In the genomic region with DNA sequence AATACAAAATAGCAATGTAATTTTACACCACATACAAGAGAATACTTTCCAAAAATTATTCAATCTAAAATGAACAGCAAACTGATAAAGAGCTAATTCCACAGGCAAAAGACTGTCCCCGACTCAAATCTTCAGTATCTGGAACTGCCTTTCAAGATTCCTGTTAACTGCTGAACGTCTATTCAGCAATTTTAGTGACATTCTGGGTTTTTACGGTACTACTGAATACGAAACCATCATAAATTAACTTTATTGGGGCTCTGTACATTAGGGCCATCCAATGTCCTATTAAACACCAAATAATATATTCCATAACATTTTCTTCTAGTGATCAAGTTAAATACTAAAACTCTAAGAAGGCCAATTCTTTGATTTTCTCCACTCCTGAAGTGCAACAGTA, we compare ENCODE assay signal across 12 cellular contexts. TPM values are rescaled to one million over a fixed set of nuclear protein-coding genes. Genes with fewer than 3 reads are reported as not detected.
DNase-seq lines count a peak whose midpoint lies in the region; ATAC-seq and TF ChIP-seq lines count a peak whose summit lies in the region.
"Had no signal": no experiment of that assay in that cellular context is flagged by ENCODE, and none has a peak within 500 bp of the region (broad histone marks: within the 10 kb centered on the region; RNA-seq: fewer than 3 reads in every experiment).

No MANE protein-coding gene starts in this region.

- H3K27ac ChIP-seq in SK-N-SH (ENCODE audit: low read depth in 2 of 2, low read length in 1 of 2) (no peak overlapping the region), gastroesophageal sphincter (peak overlapping the region in 3 of 4 donors; percentile 50 to 96 (median 89)), skeletal muscle tissue (ENCODE audit: low read depth, low read length) (no peak overlapping the region)
- H3K27ac ChIP-seq: 22Rv1 had no signal

- H3K4me1 ChIP-seq in SK-N-SH (ENCODE audit: control insufficient read depth in 1 of 2, insufficient read depth in 2 of 2, low read depth in 1 of 2, low read length in 1 of 2) (peaks cover 6 to 11% of the 10 kb centered on the region in 2 experiments; a peak in 3 of 4 replicates), gastroesophageal sphincter (peaks cover 0 to 40% (median 15%) of the 10 kb centered on the region in 3 donors), skeletal muscle tissue (ENCODE audit: control insufficient read depth in 3 of 3, insufficient read depth in 3 of 3, low read length in 3 of 3) (peaks cover 9 to 20% (median 11%) of the 10 kb centered on the region in 3 donors)

- no peaks in the 10 kb centered on the region for H3K27me3 Mint-ChIP-seq in activated CD4-positive, alpha-beta memory T cell treated with anti-CD3 and anti-CD28 coated beads, Interleukin-2, amount 10 ng/mL, durations not matched to agents 7 days and 5 days

- 83% methylated on average over 4 of the region's 4 CpGs for WGBS in SK-N-SH (ENCODE audit: low lambda C conversion rate)
- WGBS in gastroesophageal sphincter (ENCODE audit: low coverage in 1 of 2), 2 donors, result 47 to 57% methylated on average over 4 of the region's 4 CpGs

- DNase-seq in SK-N-SH (no peak), SHP77 (lab: John Stamatoyannopoulos, UW) (no peak)
- DNase-seq in activated CD4-positive, alpha-beta memory T cell treated with anti-CD3 and anti-CD28 coated beads, Interleukin-2, amount 10 ng/mL, durations not matched to agents 7 days and 5 days, result no peak
- DNase-seq in effector CD8-positive, alpha-beta T cell (lab: John Stamatoyannopoulos, UW), result no peak
- DNase-seq: islet precursor cell; stimulated activated CD4-positive, alpha-beta T cell treated with anti-CD3 and anti-CD28 coated beads, Interleukin-1b, Interleukin-23, amount 100 ng/mL, for 48 hours had no signal

- TF ChIP-seq CTCF in SK-N-SH (IDR thresholded peaks at IDR 0.05) (no peak), gastroesophageal sphincter (IDR thresholded peaks at IDR 0.05) (no peak)

- H3K4me2 ChIP-seq in SK-N-SH, result peak overlapping the region; percentile 86

- POLR2A ChIA-PET in SK-N-SH (lab: Yijun Ruan, JAX), result no interaction called here
- POLR2A ChIA-PET in activated CD4-positive, alpha-beta memory T cell treated with anti-CD3 and anti-CD28 coated beads, Interleukin-2, amount 10 ng/mL, durations not matched to agents 7 days and 5 days (lab: Charles Lee), result interaction anchor here (0.6 kb wide), 1 partner anchor 52 kb away, joined by 3 read pairs; a partner anchor contains a TSS

- H3K79me2 ChIP-seq in SK-N-SH (ENCODE audit: insufficient read depth), result peaks cover 62% of the 10 kb centered on the region

- H3K4me1 Mint-ChIP-seq in activated CD4-positive, alpha-beta memory T cell treated with anti-CD3 and anti-CD28 coated beads, Interleukin-2, amount 10 ng/mL, durations not matched to agents 7 days and 5 days, result peaks cover 31% of the 10 kb centered on the region

- no peaks in the 10 kb centered on the region for H3K36me3 Mint-ChIP-seq in activated CD4-positive, alpha-beta memory T cell treated with anti-CD3 and anti-CD28 coated beads, Interleukin-2, amount 10 ng/mL, durations not matched to agents 7 days and 5 days (ENCODE audit: low read depth)

- H3K4me3 ChIP-seq in SK-N-SH (ENCODE audit: low read depth in 2 of 2, low read length in 1 of 2) (peak overlapping the region; percentile 79 to 97; a peak in 3 of 4 replicates), gastroesophageal sphincter (peak overlapping the region in 1 of 2 donors; percentile 100), skeletal muscle tissue (ENCODE audit: low read length in 3 of 3) (peak overlapping the region in 2 of 3 donors; percentile 87 to 94)

- H3K27ac Mint-ChIP-seq in activated CD4-positive, alpha-beta memory T cell treated with anti-CD3 and anti-CD28 coated beads, Interleukin-2, amount 10 ng/mL, durations not matched to agents 7 days and 5 days, result no peak overlapping the region

- CTCF ChIA-PET in SK-N-SH (lab: Yijun Ruan, JAX), result interaction anchor here (1.0 kb wide), 1 partner anchor 169 kb away, joined by 3 read pairs; no protein-coding TSS in a partner anchor
- CTCF ChIA-PET in activated CD4-positive, alpha-beta memory T cell treated with anti-CD3 and anti-CD28 coated beads, Interleukin-2, amount 10 ng/mL, durations not matched to agents 7 days and 5 days (lab: Charles Lee), result interaction anchor here (0.6 kb wide), 1 partner anchor 531 kb away, joined by 3 read pairs; no protein-coding TSS in a partner anchor

- H3K27me3 ChIP-seq in SK-N-SH (ENCODE audit: insufficient read depth) (no peaks in the 10 kb centered on the region), gastroesophageal sphincter (no peaks in the 10 kb centered on the region), skeletal muscle tissue (ENCODE audit: control insufficient read depth in 3 of 3, insufficient read depth in 3 of 3, low read length in 3 of 3) (no peaks in the 10 kb centered on the region)
- H3K27me3 ChIP-seq: cardiac muscle cell had no signal

- no peak overlapping the region for H2AFZ ChIP-seq in SK-N-SH (ENCODE audit: low read depth)

- H3K9me3 Mint-ChIP-seq in activated CD4-positive, alpha-beta memory T cell treated with anti-CD3 and anti-CD28 coated beads, Interleukin-2, amount 10 ng/mL, durations not matched to agents 7 days and 5 days, result no peaks in the 10 kb centered on the region

- H3F3A ChIP-seq in SK-N-SH (replicated peaks; ENCODE audit: insufficient read depth), result peaks cover 21% of the 10 kb centered on the region

- TF ChIP-seq RAD21 in SK-N-SH (IDR thresholded peaks at IDR 0.05; ENCODE audit: low read length), result no peak

- TF ChIP-seq EP300 in SK-N-SH (IDR thresholded peaks at IDR 0.05; ENCODE audit: borderline replicate concordance in 1 of 2, low read depth in 1 of 2, low read length in 1 of 2), result no peak
- TF ChIP-seq EP300 in gastroesophageal sphincter (IDR thresholded peaks at IDR 0.05), result no peak

- H3K9me2 ChIP-seq in SK-N-SH, result no peaks in the 10 kb centered on the region

- peak overlapping the region; percentile 97 for H3K4me3 Mint-ChIP-seq in activated CD4-positive, alpha-beta memory T cell treated with anti-CD3 and anti-CD28 coated beads, Interleukin-2, amount 10 ng/mL, durations not matched to agents 7 days and 5 days

- peaks cover 23% of the 10 kb centered on the region for H4K20me1 ChIP-seq in SK-N-SH (ENCODE audit: insufficient read depth)

- no peaks in the 10 kb centered on the region for H3K36me3 ChIP-seq in SK-N-SH (replicated peaks in 1 of 2; ENCODE audit: control insufficient read depth in 1 of 2, insufficient read depth in 2 of 2, low read length in 1 of 2)
- H3K36me3 ChIP-seq in gastroesophageal sphincter, result no peaks in the 10 kb centered on the region
- peaks cover 0 to under 1% (median 0%) of the 10 kb centered on the region in 3 donors for H3K36me3 ChIP-seq in skeletal muscle tissue (ENCODE audit: control insufficient read depth in 3 of 3, insufficient read depth in 3 of 3, low read length in 3 of 3)
- H3K36me3 ChIP-seq: cardiac muscle cell had no signal

- H3K9ac ChIP-seq in SK-N-SH, result peak overlapping the region; percentile 83
- peak overlapping the region in 1 of 3 donors; percentile 20 for H3K9ac ChIP-seq in skeletal muscle tissue (ENCODE audit: low read depth in 1 of 3, low read length in 3 of 3)

- no peak for TF ChIP-seq POLR2A in gastroesophageal sphincter (IDR thresholded peaks at IDR 0.05)

- ATAC-seq in SK-N-SH treated with all-trans-retinoic acid at 6 μM for 48 hours (no peak), gastroesophageal sphincter (no peak), GM19351 (IDR thresholded peaks at IDR 0.05; ENCODE audit: unreplicated experiment) (no peak)

- H3K9me3 ChIP-seq in SK-N-SH (no peaks in the 10 kb centered on the region), gastroesophageal sphincter (no peaks in the 10 kb centered on the region), skeletal muscle tissue (ENCODE audit: control insufficient read depth in 3 of 3, low read length in 3 of 3) (no peaks in the 10 kb centered on the region)

TF ChIP-seq in SK-N-SH, 30 proteins besides CTCF, POLR2A, EP300 and RAD21:
- TF ChIP-seq TEAD4 (IDR thresholded peaks at IDR 0.05; ENCODE audit: borderline replicate concordance, insufficient read depth) (no peak), SIN3A (IDR thresholded peaks at IDR 0.05; ENCODE audit: borderline replicate concordance, low read depth, low read length) (no peak), GATA2 (CRISPR knock-in tag; IDR thresholded peaks at IDR 0.05) (no peak), CHD2 (IDR thresholded peaks at IDR 0.05; ENCODE audit: low read length, partially characterized antibody) (no peak), SMC3 (IDR thresholded peaks at IDR 0.05; ENCODE audit: low read depth, low read length) (no peak), RFX5 (IDR thresholded peaks at IDR 0.05; ENCODE audit: low read length) (no peak), MEF2A (IDR thresholded peaks at IDR 0.05; ENCODE audit: borderline replicate concordance, low read depth) (no peak), RCOR1 (IDR thresholded peaks at IDR 0.05; ENCODE audit: low read length) (no peak), JUND (IDR thresholded peaks at IDR 0.05) (no peak)

RNA-seq across cellular contexts. Expression of a gene that starts 1.6 kb away (rescaled TPM):
- 2.2 and 2.7 TPM in 2 replicates for polyA plus RNA-seq in SK-N-SH (2012; rRNA removed)
- polyA plus RNA-seq in SK-N-SH (2012; cell fraction: cytosol; rRNA removed), result 2.5 and 2.6 TPM in 2 replicates
- polyA plus RNA-seq in SK-N-SH (2012; cell fraction: nucleus; rRNA removed), result 5.3 and 7.7 TPM in 2 replicates
- 10 to 100 TPM; 17.5 to 18.4 TPM for total RNA-seq in activated CD4-positive, alpha-beta memory T cell treated with anti-CD3 and anti-CD28 coated beads, Interleukin-2, amount 10 ng/mL, durations not matched to agents 7 days and 5 days
- total RNA-seq in gastroesophageal sphincter, result 10 to 100 TPM; 16.8 to 25.9 (median 21.5) TPM
- 6.3 TPM for total RNA-seq in skeletal muscle tissue

RNA-seq across cellular contexts. Expression of a gene that starts 51.3 kb away (rescaled TPM):
- 12.3 and 19.9 TPM in 2 replicates for polyA plus RNA-seq in SK-N-SH (2012; rRNA removed)
- 13.8 and 15.7 TPM in 2 replicates for polyA plus RNA-seq in SK-N-SH (2012; cell fraction: cytosol; rRNA removed)
- 6.3 and 15.8 TPM in 2 replicates for polyA plus RNA-seq in SK-N-SH (2012; cell fraction: nucleus; rRNA removed)
- 10 to 100 TPM; 51.0 to 51.9 TPM for total RNA-seq in activated CD4-positive, alpha-beta memory T cell treated with anti-CD3 and anti-CD28 coated beads, Interleukin-2, amount 10 ng/mL, durations not matched to agents 7 days and 5 days
- total RNA-seq in gastroesophageal sphincter, result 10 to 100 TPM; 19.9 to 31.1 (median 25.1) TPM
- 20.9 TPM for total RNA-seq in skeletal muscle tissue

Comparison
In these comparisons a context has a peak if more than half of its experiments do, and no peak if none do; other contexts are left out.
1. H3K27ac ChIP-seq: peak in gastroesophageal sphincter (3 of 4); none in SK-N-SH (0 of 2) and skeletal muscle tissue (single experiment).